In genomic region chr16:1641261-1641660, GRCh38 we compare ENCODE assay signal across 24 cellular contexts.
"Had no signal": no experiment of that assay in that cellular context is flagged by ENCODE, and none has a peak within 500 bp of the region (broad histone marks: within the 10 kb centered on the region; RNA-seq: fewer than 3 reads in every experiment).

No MANE protein-coding gene starts in this region.

- ATAC-seq: HepG2 had no signal

- H3K4me3 ChIP-seq: MG63, SJSA1, SK-N-MC had no signal

- H3K27ac ChIP-seq: SJSA1, SK-N-MC had no signal

- H3K9me3 ChIP-seq: MG63 had no signal

- DNase-seq: IMR-90, Karpas-422, KG1, MG63, NCI-H1092, NCI-H1105 treated with DMSO at 0.1 percent for 48 hours, NCI-H1417 treated with DMSO at 0.1 percent for 48 hours, NCI-H146, NCI-H1694 treated with DMSO at 0.1 percent for 48 hours, NCI-H1930, NCI-H2081, NCI-H2171, NCI-H226, NCI-H446, NCI-H510A, NCI-H524 treated with DMSO at 0.1 percent for 48 hours, NCI-H69, NCI-H774, Right ventricle myocardium superior, RPMI8226, SIG-M5 had no signal

- H3K27me3 ChIP-seq: MG63, SJSA1 had no signal
